8 cellular contexts compared by ENCODE assay signal in the genomic region with DNA sequence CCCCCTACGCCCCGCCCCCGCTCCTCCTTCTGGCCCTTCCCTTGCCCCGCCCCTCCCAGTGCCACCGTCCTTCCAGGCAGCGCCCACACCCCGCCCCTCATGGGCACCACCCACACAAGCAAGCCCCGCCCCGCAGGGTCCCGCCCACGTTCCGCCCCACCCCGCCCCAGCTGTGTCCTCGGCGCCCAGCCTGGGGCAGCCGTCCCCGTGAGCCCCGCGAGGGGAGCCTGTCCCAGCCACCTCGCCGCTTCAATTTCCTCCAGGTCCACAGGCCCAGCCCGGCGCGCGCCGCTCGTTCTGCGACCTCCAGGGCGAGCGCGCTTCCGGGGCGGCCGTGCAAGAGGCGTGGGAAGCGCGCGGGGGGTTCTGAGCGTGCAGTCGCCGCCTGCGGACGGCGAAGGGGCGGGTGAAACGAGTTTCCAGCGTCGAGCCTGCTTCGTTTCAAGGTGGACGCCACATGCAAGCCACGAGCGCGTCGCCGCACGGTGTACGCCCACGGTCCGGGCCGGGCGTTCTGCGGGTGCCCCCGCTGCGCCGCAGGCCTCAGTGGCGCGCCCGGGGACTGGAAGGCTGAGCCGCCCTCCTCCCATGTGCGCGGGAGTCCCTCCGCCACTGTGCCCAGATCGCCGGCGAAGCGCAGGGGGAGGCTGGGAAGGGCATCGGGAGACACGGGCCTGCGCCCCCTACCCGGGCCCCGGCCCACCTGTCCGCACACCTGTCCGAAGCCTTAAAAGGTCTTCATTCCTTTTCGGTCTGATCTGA. TPM values are rescaled to one million over a fixed set of nuclear protein-coding genes. Genes with fewer than 3 reads are reported as not detected.
DNase-seq lines count a peak whose midpoint lies in the region; ATAC-seq lines count a peak whose summit lies in the region.

No MANE protein-coding gene starts in this region.

- peak overlapping the region; percentile 61 for H3K4me3 ChIP-seq in duodenal mucosa (ENCODE audit: low read depth in 1 of 2, low read length in 2 of 2)

- H3K27ac ChIP-seq in duodenal mucosa (ENCODE audit: low read depth, low read length), result peak overlapping the region; percentile 42

- peaks cover 10 to 38% of the 10 kb centered on the region in 2 donors for H3K4me1 ChIP-seq in duodenal mucosa (ENCODE audit: control insufficient read depth in 1 of 2, insufficient read depth in 2 of 2, low read length in 2 of 2)

- H3K9ac ChIP-seq in duodenal mucosa (ENCODE audit: low read depth in 1 of 2, low read length in 2 of 2), result peak overlapping the region; percentile 43 to 69

- DNase-seq in NCI-H2081 (lab: John Stamatoyannopoulos, UW) (peak; percentile 75 to 89), NCI-H2081 treated with DMSO at 0.1 percent for 48 hours (lab: John Stamatoyannopoulos, UW) (no peak), NCI-H226 (peak; percentile 63), lung microvascular endothelial cell (ENCODE audit: low read depth in 2 of 2) (peak; percentile 96 to 98)
- DNase-seq in activated CD4-positive, alpha-beta T cell treated with anti-CD3 and anti-CD28 coated beads, Interleukin-2, amount 50 U/mL, for 48 hours, result peak; percentile 92
- DNase-seq in stimulated activated CD8-positive, alpha-beta memory T cell treated with anti-CD3 and anti-CD28 coated beads, Interleukin-12 subunit alpha, Interleukin-12 subunit beta, amount 100 ng/mL, for 4 hours (ENCODE audit: low read depth), result peak; percentile 85

- H3K9me3 ChIP-seq in duodenal mucosa (ENCODE audit: control insufficient read depth in 1 of 2, low read length in 2 of 2), result no peaks in the 10 kb centered on the region

- ATAC-seq in HG02885 (IDR thresholded peaks at IDR 0.05; ENCODE audit: poor library complexity, unreplicated experiment), result peak; percentile 77

- no peaks in the 10 kb centered on the region for H3K36me3 ChIP-seq in duodenal mucosa (ENCODE audit: control insufficient read depth in 1 of 2, insufficient read depth in 2 of 2, low read length in 2 of 2)

- no peaks in the 10 kb centered on the region for H3K27me3 ChIP-seq in duodenal mucosa (ENCODE audit: control insufficient read depth in 1 of 2, insufficient read depth in 2 of 2, low read length in 2 of 2)

RNA-seq across cellular contexts. Expression of a gene that starts 10.8 kb away (rescaled TPM):
- total RNA-seq in lung microvascular endothelial cell, result 14.8 and 19.8 TPM in 2 replicates

RNA-seq across cellular contexts. Expression of a gene that starts 22.7 kb away (rescaled TPM):
- 11.8 and 18.3 TPM in 2 replicates for total RNA-seq in lung microvascular endothelial cell
